1 cellular context compared by ENCODE assay signal in genomic region chr13:30339721-30340366, GRCh38.
TF ChIP-seq lines count a peak whose summit lies in the region.

No MANE protein-coding gene starts in this region.

TF ChIP-seq in K562, 482 proteins besides CTCF, POLR2A, EP300 and RAD21:
- TF ChIP-seq MITF (IDR thresholded peaks at IDR 0.05), result no peak
